In the genomic region with DNA sequence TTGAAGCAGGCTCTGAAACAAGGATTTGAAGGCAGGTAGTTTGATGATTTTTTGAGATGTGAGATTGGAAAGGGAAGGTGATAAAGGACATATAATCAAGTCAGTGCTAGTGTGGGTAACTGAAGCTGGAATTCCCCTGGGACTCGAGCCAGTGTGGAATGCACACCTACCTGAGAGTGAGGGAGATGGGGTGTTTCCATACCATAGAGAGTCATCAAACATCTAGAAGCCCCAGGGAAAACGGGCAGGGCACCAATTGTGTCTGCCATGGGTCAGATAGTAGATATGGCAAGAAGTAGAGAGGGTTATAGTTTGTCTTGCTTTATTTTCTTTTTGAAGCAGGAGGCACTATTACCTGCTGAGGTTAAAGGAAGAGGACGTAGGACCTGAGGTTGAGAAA, we compare ENCODE assay signal across 20 cellular contexts.
"Had no signal": no experiment of that assay in that cellular context is flagged by ENCODE, and none has a peak within 500 bp of the region (broad histone marks: within the 10 kb centered on the region; RNA-seq: fewer than 3 reads in every experiment).

No MANE protein-coding gene starts in this region.

- H3K36me3 ChIP-seq: MG63 had no signal

- H3K27ac ChIP-seq: RWPE1 had no signal

- H3K4me3 ChIP-seq: MG63 had no signal

- H3K27me3 ChIP-seq: MG63 had no signal

- DNase-seq: KBM-7, MG63, NCI-H1092, NCI-H1105 treated with DMSO at 0.1 percent for 48 hours, NCI-H1417 treated with DMSO at 0.1 percent for 48 hours, NCI-H146, NCI-H1694 treated with DMSO at 0.1 percent for 48 hours, NCI-H1930, NCI-H2081, NCI-H2107, NCI-H2227 treated with DMSO at 0.1 percent for 48 hours, NCI-H446, NCI-H510A, NCI-H524 treated with DMSO at 0.1 percent for 48 hours, NCI-H69, NCI-H774, SHP77, SK-N-SH had no signal

- ATAC-seq: Panc1 had no signal

- H3K9me3 ChIP-seq: MG63, SK-N-SH had no signal
